In the genomic region with DNA sequence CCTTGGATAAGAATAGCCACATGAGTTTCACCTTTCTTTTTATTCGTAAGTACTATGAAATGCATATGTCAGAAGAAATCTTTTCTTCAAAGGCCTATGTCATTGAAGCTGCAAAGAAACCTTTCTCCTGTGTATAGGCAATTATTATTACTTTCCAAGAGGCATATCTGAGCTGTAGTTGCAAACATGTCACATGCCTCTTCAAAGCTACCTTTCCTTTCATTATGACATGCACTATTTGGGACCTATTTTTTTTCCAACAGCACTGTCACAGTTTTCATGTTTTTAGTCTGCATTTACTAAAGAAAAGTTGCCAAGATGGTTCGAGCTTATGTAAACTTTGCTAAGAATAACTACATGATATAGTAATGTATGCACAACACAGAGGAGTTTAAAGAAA, we compare ENCODE assay signal across 37 cellular contexts.
"Had no signal": no experiment of that assay in that cellular context is flagged by ENCODE, and none has a peak within 500 bp of the region (broad histone marks: within the 10 kb centered on the region; RNA-seq: fewer than 3 reads in every experiment).

No MANE protein-coding gene starts in this region.

- DNase-seq: activated B cell treated with CpG ODN at 0.5 μM for 24 hours; activated CD4-positive, alpha-beta memory T cell treated with anti-CD3 and anti-CD28 coated beads for 36 hours; activated CD4-positive, alpha-beta T cell treated with anti-CD3 and anti-CD28 coated beads for 4 hours; activated CD4-positive, alpha-beta T cell treated with anti-CD3 and anti-CD28 coated beads, Interleukin-2, amount 10 ng/mL, durations not matched to agents 24 days and 14 days; activated CD4-positive, alpha-beta T cell treated with anti-CD3 and anti-CD28 coated beads, Interleukin-2, amount 50 U/mL, for 1 hour; activated CD4-positive, alpha-beta T cell treated with anti-CD3 and anti-CD28 coated beads, Interleukin-2, amount 50 U/mL, for 4 hours; activated CD4-positive, CD25-positive, alpha-beta regulatory T cell treated with anti-CD3 and anti-CD28 coated beads, Interleukin-2, amount 50 U/mL, for 72 hours; activated CD8-positive, alpha-beta memory T cell treated with anti-CD3 and anti-CD28 coated beads, Interleukin-2, amount 50 U/mL, for 4 hours; activated CD8-positive, alpha-beta T cell treated with anti-CD3 and anti-CD28 coated beads for 36 hours; activated effector memory CD4-positive, alpha-beta T cell treated with Interleukin-2 at 50 U/mL for 16 hours; activated gamma-delta T cell; activated naive CD4-positive, alpha-beta T cell treated with anti-CD3 and anti-CD28 coated beads, Interleukin-2, amount 10 ng/mL, durations not matched to agents 7 days and 5 days; activated naive CD4-positive, alpha-beta T cell treated with Interleukin-2 at 50 U/mL for 16 hours; activated naive CD8-positive, alpha-beta T cell treated with anti-CD3 and anti-CD28 coated beads, Interleukin-2, amount 10 ng/mL, durations not matched to agents 7 days and 5 days; activated naive CD8-positive, alpha-beta T cell treated with anti-CD3 and anti-CD28 coated beads, Interleukin-2, amount 50 U/mL, for 24 hours; activated T-cell treated with anti-CD3 and anti-CD28 coated beads for 4 hours; activated T-cell treated with anti-CD3 and anti-CD28 coated beads, Interleukin-2, amount 50 U/mL, for 1 hour; activated T-cell treated with anti-CD3 and anti-CD28 coated beads, Interleukin-2, amount 50 U/mL, for 4 hours; activated T-cell treated with anti-CD3 and anti-CD28 coated beads, Interleukin-2, amount 50 U/mL, for 72 hours; amygdala; anterior cingulate cortex; caudate nucleus; cerebellar nuclear complex; T-helper 1 cell; T-helper 2 cell; T-helper 9 cell had no signal

- H3K27ac ChIP-seq: ascending aorta, cardiac muscle cell, VCaP had no signal

- H3K4me3 ChIP-seq: ascending aorta, cardiac muscle cell had no signal

- H3K27me3 Mint-ChIP-seq: activated B cell treated with CpG ODN at 0.5 μM for 24 hours; activated CD4-positive, alpha-beta memory T cell treated with anti-CD3 and anti-CD28 coated beads for 36 hours; activated CD4-positive, alpha-beta T cell treated with anti-CD3 and anti-CD28 coated beads, Interleukin-2, amount 10 ng/mL, durations not matched to agents 24 days and 14 days; activated CD8-positive, alpha-beta T cell treated with anti-CD3 and anti-CD28 coated beads for 36 hours; activated naive CD4-positive, alpha-beta T cell treated with anti-CD3 and anti-CD28 coated beads, Interleukin-2, amount 10 ng/mL, durations not matched to agents 7 days and 5 days; activated naive CD4-positive, alpha-beta T cell treated with anti-CD3 and anti-CD28 coated beads, Interleukin-2, amount 50 U/mL, for 24 hours; activated naive CD8-positive, alpha-beta T cell; activated naive CD8-positive, alpha-beta T cell treated with anti-CD3 and anti-CD28 coated beads, Interleukin-2, amount 10 ng/mL, durations not matched to agents 7 days and 5 days; activated naive CD8-positive, alpha-beta T cell treated with anti-CD3 and anti-CD28 coated beads, Interleukin-2, amount 50 U/mL, for 24 hours; brain; central memory CD8-positive, alpha-beta T cell had no signal

- H3K9me3 Mint-ChIP-seq: activated B cell treated with CpG ODN at 0.5 μM for 24 hours; activated CD4-positive, alpha-beta T cell treated with anti-CD3 and anti-CD28 coated beads, Interleukin-2, amount 10 ng/mL, durations not matched to agents 24 days and 14 days; T-helper 1 cell treated with Interleukin-12 subunit alpha and Interleukin-12 subunit beta and Interleukin-4 antibody, amounts not matched to agents 30 μg/mL and 1 μg/mL, for 36 hours had no signal

- H3K27ac Mint-ChIP-seq: activated B cell treated with CpG ODN at 0.5 μM for 24 hours; activated CD4-positive, alpha-beta memory T cell treated with anti-CD3 and anti-CD28 coated beads for 36 hours; activated CD4-positive, alpha-beta T cell treated with anti-CD3 and anti-CD28 coated beads, Interleukin-2, amount 10 ng/mL, durations not matched to agents 24 days and 14 days; activated CD8-positive, alpha-beta T cell treated with anti-CD3 and anti-CD28 coated beads for 36 hours; activated naive CD4-positive, alpha-beta T cell treated with anti-CD3 and anti-CD28 coated beads, Interleukin-2, amount 10 ng/mL, durations not matched to agents 7 days and 5 days; activated naive CD4-positive, alpha-beta T cell treated with anti-CD3 and anti-CD28 coated beads, Interleukin-2, amount 50 U/mL, for 24 hours; activated naive CD8-positive, alpha-beta T cell; activated naive CD8-positive, alpha-beta T cell treated with anti-CD3 and anti-CD28 coated beads, Interleukin-2, amount 10 ng/mL, durations not matched to agents 7 days and 5 days; activated naive CD8-positive, alpha-beta T cell treated with anti-CD3 and anti-CD28 coated beads, Interleukin-2, amount 50 U/mL, for 24 hours; activated T-cell treated with anti-CD3 and anti-CD28 coated beads, Interleukin-2, amount 50 U/mL, for 72 hours; activated T-helper 1 cell treated with anti-CD3 and anti-CD28 coated beads, Interleukin-12 subunit alpha, Interleukin-12 subunit beta, Interleukin-2, Interleukin-4 antibody, amounts not matched to agents 30 ng/mL and 10 ng/mL and 1 ng/mL, durations not matched to agents 14 hours and 24 hours and 36 hours; activated T-helper 2 cell treated with anti-CD3 and anti-CD28 coated beads, Interferon-gamma antibody, Interleukin-2, Interleukin-4, amounts not matched to agents 10 μg/mL and 5 μg/mL and 100 μg/mL, durations not matched to agents 14 hours and 24 hours and 36 hours; brain; T-helper 1 cell treated with Interleukin-12 subunit alpha and Interleukin-12 subunit beta and Interleukin-4 antibody, amounts not matched to agents 30 μg/mL and 1 μg/mL, for 36 hours; T-helper 2 cell treated with Interferon-gamma antibody and Interleukin-4, amounts not matched to agents 5 μg/mL and 100 μg/mL, for 36 hours had no signal

- H3K9me3 ChIP-seq: ascending aorta had no signal

- ATAC-seq: activated CD8-positive, alpha-beta T cell treated with anti-CD3 and anti-CD28 coated beads for 36 hours; activated naive CD8-positive, alpha-beta T cell treated with anti-CD3 and anti-CD28 coated beads, Interleukin-2, amount 50 U/mL, for 24 hours; activated T-cell treated with anti-CD3 and anti-CD28 coated beads, Interleukin-2, amount 50 U/mL, for 4 hours; activated T-cell treated with anti-CD3 and anti-CD28 coated beads, Interleukin-2, amount 50 U/mL, for 72 hours had no signal

- H3K4me1 ChIP-seq: ascending aorta had no signal

- H3K4me1 Mint-ChIP-seq: activated B cell treated with CpG ODN at 0.5 μM for 24 hours; activated CD4-positive, alpha-beta T cell treated with anti-CD3 and anti-CD28 coated beads, Interleukin-2, amount 10 ng/mL, durations not matched to agents 24 days and 14 days; activated naive CD4-positive, alpha-beta T cell treated with anti-CD3 and anti-CD28 coated beads, Interleukin-2, amount 10 ng/mL, durations not matched to agents 7 days and 5 days; activated naive CD4-positive, alpha-beta T cell treated with anti-CD3 and anti-CD28 coated beads, Interleukin-2, amount 50 U/mL, for 24 hours; activated naive CD8-positive, alpha-beta T cell treated with anti-CD3 and anti-CD28 coated beads, Interleukin-2, amount 10 ng/mL, durations not matched to agents 7 days and 5 days; activated naive CD8-positive, alpha-beta T cell treated with anti-CD3 and anti-CD28 coated beads, Interleukin-2, amount 50 U/mL, for 24 hours; brain; central memory CD8-positive, alpha-beta T cell had no signal

- H3K36me3 ChIP-seq: ascending aorta, cardiac muscle cell had no signal

- H3K36me3 Mint-ChIP-seq: activated CD4-positive, alpha-beta memory T cell treated with anti-CD3 and anti-CD28 coated beads for 36 hours; activated naive CD4-positive, alpha-beta T cell treated with anti-CD3 and anti-CD28 coated beads, Interleukin-2, amount 10 ng/mL, durations not matched to agents 7 days and 5 days; activated naive CD4-positive, alpha-beta T cell treated with anti-CD3 and anti-CD28 coated beads, Interleukin-2, amount 50 U/mL, for 24 hours; activated naive CD8-positive, alpha-beta T cell; activated naive CD8-positive, alpha-beta T cell treated with anti-CD3 and anti-CD28 coated beads, Interleukin-2, amount 10 ng/mL, durations not matched to agents 7 days and 5 days; brain had no signal

- H3K4me3 Mint-ChIP-seq: activated B cell treated with CpG ODN at 0.5 μM for 24 hours; activated CD4-positive, alpha-beta memory T cell treated with anti-CD3 and anti-CD28 coated beads for 36 hours; activated CD4-positive, alpha-beta T cell treated with anti-CD3 and anti-CD28 coated beads, Interleukin-2, amount 10 ng/mL, durations not matched to agents 24 days and 14 days; activated CD8-positive, alpha-beta T cell treated with anti-CD3 and anti-CD28 coated beads for 36 hours; activated naive CD4-positive, alpha-beta T cell treated with anti-CD3 and anti-CD28 coated beads, Interleukin-2, amount 10 ng/mL, durations not matched to agents 7 days and 5 days; activated naive CD4-positive, alpha-beta T cell treated with anti-CD3 and anti-CD28 coated beads, Interleukin-2, amount 50 U/mL, for 24 hours; activated naive CD8-positive, alpha-beta T cell; activated naive CD8-positive, alpha-beta T cell treated with anti-CD3 and anti-CD28 coated beads, Interleukin-2, amount 10 ng/mL, durations not matched to agents 7 days and 5 days; activated naive CD8-positive, alpha-beta T cell treated with anti-CD3 and anti-CD28 coated beads, Interleukin-2, amount 50 U/mL, for 24 hours; activated T-cell treated with anti-CD3 and anti-CD28 coated beads, Interleukin-2, amount 50 U/mL, for 4 hours; activated T-cell treated with anti-CD3 and anti-CD28 coated beads, Interleukin-2, amount 50 U/mL, for 72 hours; activated T-helper 1 cell treated with anti-CD3 and anti-CD28 coated beads, Interleukin-12 subunit alpha, Interleukin-12 subunit beta, Interleukin-2, Interleukin-4 antibody, amounts not matched to agents 30 ng/mL and 10 ng/mL and 1 ng/mL, durations not matched to agents 14 hours and 24 hours and 36 hours; brain; central memory CD8-positive, alpha-beta T cell; T-helper 1 cell treated with Interleukin-12 subunit alpha and Interleukin-12 subunit beta and Interleukin-4 antibody, amounts not matched to agents 30 μg/mL and 1 μg/mL, for 36 hours; T-helper 2 cell treated with Interferon-gamma antibody and Interleukin-4, amounts not matched to agents 5 μg/mL and 100 μg/mL, for 36 hours had no signal

- H3K27me3 ChIP-seq: ascending aorta, cardiac muscle cell had no signal
